Comparison of ENCODE assay signal across 25 cellular contexts in genomic region chr2:222615320-222615719, GRCh38. TPM values are rescaled to one million over a fixed set of nuclear protein-coding genes. Genes with fewer than 3 reads are reported as not detected.
DNase-seq lines count a peak whose midpoint lies in the region; ATAC-seq, FAIRE-seq and TF ChIP-seq lines count a peak whose summit lies in the region.
"Had no signal": no experiment of that assay in that cellular context is flagged by ENCODE, and none has a peak within 500 bp of the region (broad histone marks: within the 10 kb centered on the region; RNA-seq: fewer than 3 reads in every experiment).

No MANE protein-coding gene starts in this region.

- H3K9ac ChIP-seq in HepG2 (ENCODE audit: insufficient read depth, low read depth, low read length) (no peak overlapping the region), SK-N-MC (ENCODE audit: insufficient read length) (no peak overlapping the region)
- H3K9ac ChIP-seq: GM23248, KMS-11 had no signal

- ATAC-seq in HepG2 (peak; percentile 75), right lobe of liver (no peak)
- ATAC-seq: CD8-positive, alpha-beta T cell had no signal

- no peaks in the 10 kb centered on the region for H3K79me2 ChIP-seq in HepG2 (ENCODE audit: insufficient read depth, low read length)

- H3K4me3 ChIP-seq in HepG2 (replicated peaks in 1 of 3; ENCODE audit: insufficient read depth in 1 of 3, low read depth in 2 of 3, low read length in 3 of 3) (no peak overlapping the region), right lobe of liver (no peak overlapping the region), SK-N-MC (no peak overlapping the region), testis (no peak overlapping the region)
- H3K4me3 ChIP-seq: GM23248 had no signal

- TF ChIP-seq CTCF in HepG2 (CRISPR knock-in tag; IDR thresholded peaks at IDR 0.05) (no peak), right lobe of liver (IDR thresholded peaks at IDR 0.05) (no peak), testis (IDR thresholded peaks at IDR 0.05) (no peak)

- H3K27me3 ChIP-seq in HepG2 (ENCODE audit: control insufficient read depth in 1 of 2, insufficient read depth in 2 of 2, low read length in 2 of 2) (no peaks in the 10 kb centered on the region), right lobe of liver (no peaks in the 10 kb centered on the region), testis (no peaks in the 10 kb centered on the region)

- TF ChIP-seq EP300 in HepG2 (IDR thresholded peaks at IDR 0.05; ENCODE audit: low read depth in 2 of 2, low read length in 2 of 2) (no peak), HepG2 (CRISPR knock-in tag; IDR thresholded peaks at IDR 0.05; ENCODE audit: borderline replicate concordance) (no peak)

- DNase-seq in HepG2 (ENCODE audit: low spot score) (no peak), right lobe of liver (no peak), SK-N-MC (ENCODE audit: low read depth, low spot score) (no peak), iPS-NIHi11 (ENCODE audit: low spot score) (peak; percentile 9), Kasumi-1 (lab: John Stamatoyannopoulos, UW) (no peak), testis (no peak)
- DNase-seq in stimulated activated CD4-positive, alpha-beta T cell treated with anti-CD3 and anti-CD28 coated beads, Interleukin-4, amount 100 ng/mL, for 1 hour, result no peak
- DNase-seq: C1 segment of cervical spinal cord; Caco-2; CD8-positive, alpha-beta T cell; GM23248; HCEC 1CT; NCI-H1048; NCI-H1417; NCI-H1694; NCI-H2029 treated with DMSO at 0.1 percent for 48 hours; NCI-H526 treated with DMSO at 0.1 percent for 48 hours; Right ventricle myocardium superior; RPMI8226 had no signal

- no peak overlapping the region for H3K4me2 ChIP-seq in HepG2 (ENCODE audit: low read depth, low read length)
- H3K4me2 ChIP-seq: KMS-11 had no signal

- no peak overlapping the region for H2AFZ ChIP-seq in HepG2 (ENCODE audit: low read length)
- H2AFZ ChIP-seq: GM23248 had no signal

- H3K36me3 ChIP-seq in HepG2 (replicated peaks in 1 of 2; ENCODE audit: control insufficient read depth in 1 of 2, insufficient read depth in 2 of 2, low read length in 2 of 2) (peaks cover 12 to 74% of the 10 kb centered on the region in 2 experiments), right lobe of liver (peaks cover 0 to 31% (median 19%) of the 10 kb centered on the region in 4 donors), SK-N-MC (ENCODE audit: insufficient read depth, low read length) (peaks cover 75% of the 10 kb centered on the region), testis (ENCODE audit: low read depth, missing control alignments) (no peaks in the 10 kb centered on the region)

- H3K9me3 ChIP-seq in HepG2 (ENCODE audit: low read length) (no peaks in the 10 kb centered on the region), right lobe of liver (no peaks in the 10 kb centered on the region), SK-N-MC (ENCODE audit: low read depth, low read length) (no peaks in the 10 kb centered on the region), testis (no peaks in the 10 kb centered on the region)
- H3K9me3 ChIP-seq: Caco-2 had no signal

- no peak for FAIRE-seq in HepG2 (lab: Jason Lieb, UNC)
- FAIRE-seq: A204.1, G401.6 had no signal

- WGBS in HepG2 (ENCODE audit: low lambda C conversion rate), result 95% methylated on average over 2 of the region's 2 CpGs
- WGBS in right lobe of liver (ENCODE audit: insufficient coverage, low coverage, low lambda C conversion rate, missing lambda C conversion rate), result 83% methylated on average over 2 of the region's 2 CpGs
- WGBS in testis, 2 donors, result 80 to 93% methylated on average over 2 of the region's 2 CpGs

- no peak for TF ChIP-seq RAD21 in HepG2 (CRISPR knock-in tag; IDR thresholded peaks at IDR 0.05)

- in situ Hi-C loops in HepG2 (cut with HindIII; ENCODE audit: extremely low pct_ligation_motif_present, low pct_unique_long_range_greater_than_20kb), result no loop called here

- POLR2A ChIA-PET in HepG2 (lab: Yijun Ruan, JAX), result interaction anchor here (1.6 kb wide), 1 partner anchor 41 kb away, joined by 4 read pairs; the partner anchor contains the start of gene FARSB

- H3K27ac ChIP-seq in HepG2 (ENCODE audit: extremely low read length, insufficient read depth, low read length) (no peak overlapping the region), right lobe of liver (no peak overlapping the region), SK-N-MC (peak overlapping the region; percentile 37; the same call in 1 of the 2 replicates), testis (no peak overlapping the region)
- H3K27ac ChIP-seq: GM23248, KMS-11 had no signal

- intact Hi-C loops in HepG2 (cut with micrococcal nuclease; ENCODE audit: unreplicated experiment) (no loop called here), right lobe of liver (cut with DNase I) (no loop called here), testis (cut with DNase I; ENCODE audit: low total_unique reads) (no loop called here)

- no peaks in the 10 kb centered on the region for H4K20me1 ChIP-seq in HepG2 (ENCODE audit: insufficient read depth, low read length)

- H3K4me1 ChIP-seq in HepG2 (ENCODE audit: insufficient read depth, low read length) (no peaks in the 10 kb centered on the region), right lobe of liver (no peaks in the 10 kb centered on the region), testis (no peaks in the 10 kb centered on the region)
- H3K4me1 ChIP-seq: Caco-2 had no signal

- BruUV-seq in HepG2 (replicated peaks; lab: Mats Ljungman, UMichigan), result no TSS peak

- CTCF ChIA-PET in HepG2 (lab: Yijun Ruan, JAX; ENCODE audit: low intra/inter-chr PET ratio, low total read pairs), result no interaction called here

- TF ChIP-seq POLR2A in HepG2 (IDR thresholded peaks at IDR 0.05; ENCODE audit: insufficient read depth in 1 of 2, low read depth in 2 of 2, low read length in 2 of 2) (no peak), right lobe of liver (IDR thresholded peaks at IDR 0.05) (no peak), testis (IDR thresholded peaks at IDR 0.05) (no peak)

TF ChIP-seq in HepG2, 621 proteins besides CTCF, POLR2A, EP300 and RAD21 (continues in another document):
- no peak for TF ChIP-seq ZC3H4 (CRISPR knock-in tag; IDR thresholded peaks at IDR 0.05; ENCODE audit: borderline replicate concordance)

RNA-seq across cellular contexts. Expression of gene FARSB, which starts 40.6 kb away (rescaled TPM):
- total RNA-seq in HepG2 (2016; rRNA removed; fragmentation: Illumina TruSeq; extraction: Trizol) (45.9 and 68.1 TPM in 2 replicates), right lobe of liver (10 to 100 TPM in 2 of 6 experiments, 1 to 10 TPM in 4; 6.2 to 14.2 (median 9.0) TPM), testis (10 to 100 TPM; 14.1 to 22.8 TPM)
- total RNA-seq in HepG2 (2016; cell fraction: cytosol; rRNA removed; fragmentation: Illumina TruSeq; extraction: Trizol; ENCODE audit: low read depth), result 17.9 and 20.0 TPM in 2 replicates
- 46.3 and 67.7 TPM in 2 replicates for total RNA-seq in HepG2 (2016; cell fraction: insoluble cytoplasmic fraction; rRNA removed; fragmentation: Illumina TruSeq; extraction: Trizol)
- 26.9 and 31.4 TPM in 2 replicates for total RNA-seq in HepG2 (2016; cell fraction: membrane; rRNA removed; fragmentation: Illumina TruSeq; extraction: Trizol)
- total RNA-seq in HepG2 (2016; cell fraction: nucleus; rRNA removed; fragmentation: Illumina TruSeq; extraction: Trizol), result 36.7 and 38.1 TPM in 2 replicates
- polyA plus RNA-seq in HepG2 (2011; rRNA removed) (19.2 and 23.3 TPM in 2 replicates), testis (ENCODE audit: insufficient read depth, low read depth, low replicate concordance) (35.0 TPM)
- polyA plus RNA-seq in HepG2 (2011; cell fraction: cytosol; rRNA removed), result 12.4 and 17.3 TPM in 2 replicates
- polyA plus RNA-seq in HepG2 (2011; cell fraction: nucleus; rRNA removed), result 7.7 and 8.8 TPM in 2 replicates
- 28.5 and 35.1 TPM in 2 replicates for polyA plus RNA-seq in HepG2 (2012)
- 14.9 and 15.4 TPM in 2 replicates for polyA plus RNA-seq in HepG2 (2016; cell fraction: cytosol; fragmentation: Illumina TruSeq; extraction: Trizol; ENCODE audit: low read depth)
- polyA plus RNA-seq in HepG2 (2016; cell fraction: insoluble cytoplasmic fraction; fragmentation: Illumina TruSeq; extraction: Trizol; ENCODE audit: low read depth), result 84.0 and 86.1 TPM in 2 replicates
- 22.7 and 26.5 TPM in 2 replicates for polyA plus RNA-seq in HepG2 (2016; cell fraction: membrane; fragmentation: Illumina TruSeq; extraction: Trizol; ENCODE audit: low read depth)
- polyA plus RNA-seq in HepG2 (2016; cell fraction: nucleus; fragmentation: Illumina TruSeq; extraction: Trizol; ENCODE audit: insufficient read depth, low read depth), result 31.2 and 31.9 TPM in 2 replicates
- polyA minus RNA-seq in HepG2 (2011; rRNA and poly(A)+ RNA removed; ENCODE audit: low replicate concordance), result 11.7 and 18.0 TPM in 2 replicates
- 13.3 and 13.4 TPM in 2 replicates for polyA minus RNA-seq in HepG2 (2011; cell fraction: cytosol; rRNA and poly(A)+ RNA removed)
- 27.8 and 32.3 TPM in 2 replicates for polyA minus RNA-seq in HepG2 (2011; cell fraction: nucleus; rRNA and poly(A)+ RNA removed)

RNA-seq across cellular contexts. Expression of gene MOGAT1, which starts 56.1 kb away (rescaled TPM):
- total RNA-seq in HepG2 (2016; rRNA removed; fragmentation: Illumina TruSeq; extraction: Trizol), result 1.3 and 4.3 TPM in 2 replicates
- total RNA-seq in HepG2 (2016; cell fraction: cytosol; rRNA removed; fragmentation: Illumina TruSeq; extraction: Trizol; ENCODE audit: low read depth), result 0.61 and 1.2 TPM in 2 replicates
- total RNA-seq in HepG2 (2016; cell fraction: insoluble cytoplasmic fraction; rRNA removed; fragmentation: Illumina TruSeq; extraction: Trizol), result 1.2 and 3.9 TPM in 2 replicates
- total RNA-seq in HepG2 (2016; cell fraction: membrane; rRNA removed; fragmentation: Illumina TruSeq; extraction: Trizol), result 0.93 and 1.2 TPM in 2 replicates
- 8.0 TPM in 2 replicates for total RNA-seq in HepG2 (2016; cell fraction: nucleus; rRNA removed; fragmentation: Illumina TruSeq; extraction: Trizol)
- 0.81 and 0.98 TPM in 2 replicates for polyA plus RNA-seq in HepG2 (2011; rRNA removed)
- polyA plus RNA-seq in HepG2 (2011; cell fraction: cytosol; rRNA removed), result 0.25 and 0.38 TPM in 2 replicates
- 1.4 and 1.8 TPM in 2 replicates for polyA plus RNA-seq in HepG2 (2011; cell fraction: nucleus; rRNA removed)
- polyA plus RNA-seq in HepG2 (2012), result 0.36 and 0.47 TPM in 2 replicates
- polyA plus RNA-seq in HepG2 (2016; cell fraction: cytosol; fragmentation: Illumina TruSeq; extraction: Trizol; ENCODE audit: low read depth), result 0.59 and 0.72 TPM in 2 replicates
- 0.46 and 0.64 TPM in 2 replicates for polyA plus RNA-seq in HepG2 (2016; cell fraction: insoluble cytoplasmic fraction; fragmentation: Illumina TruSeq; extraction: Trizol; ENCODE audit: low read depth)
- polyA plus RNA-seq in HepG2 (2016; cell fraction: membrane; fragmentation: Illumina TruSeq; extraction: Trizol; ENCODE audit: low read depth), result 0.55 and 0.64 TPM in 2 replicates
- polyA plus RNA-seq in HepG2 (2016; cell fraction: nucleus; fragmentation: Illumina TruSeq; extraction: Trizol; ENCODE audit: insufficient read depth, low read depth), result 4.3 and 5.0 TPM in 2 replicates
- 1.3 TPM in 1 of 2 replicates, not detected in the other for polyA minus RNA-seq in HepG2 (2011; rRNA and poly(A)+ RNA removed; ENCODE audit: low replicate concordance)
- 0.59 and 0.62 TPM in 2 replicates for polyA minus RNA-seq in HepG2 (2011; cell fraction: cytosol; rRNA and poly(A)+ RNA removed)
- polyA minus RNA-seq in HepG2 (2011; cell fraction: nucleus; rRNA and poly(A)+ RNA removed), result 4.2 and 4.4 TPM in 2 replicates
- 1 to 10 TPM in 4 of 6 experiments, under 1 TPM in 2; 0.50 to 8.1 (median 3.4) TPM for total RNA-seq in right lobe of liver
- not detected for total RNA-seq in testis
- not detected for polyA plus RNA-seq in testis (ENCODE audit: insufficient read depth, low read depth, low replicate concordance)
- total RNA-seq: Caco-2; CD8-positive, alpha-beta T cell; GM23248; NCI-H460; SK-MEL-5 had no signal
- polyA plus RNA-seq: GM23248, IgD-negative memory B cell had no signal
